Comparison of ENCODE assay signal across 31 cellular contexts in the genomic region with DNA sequence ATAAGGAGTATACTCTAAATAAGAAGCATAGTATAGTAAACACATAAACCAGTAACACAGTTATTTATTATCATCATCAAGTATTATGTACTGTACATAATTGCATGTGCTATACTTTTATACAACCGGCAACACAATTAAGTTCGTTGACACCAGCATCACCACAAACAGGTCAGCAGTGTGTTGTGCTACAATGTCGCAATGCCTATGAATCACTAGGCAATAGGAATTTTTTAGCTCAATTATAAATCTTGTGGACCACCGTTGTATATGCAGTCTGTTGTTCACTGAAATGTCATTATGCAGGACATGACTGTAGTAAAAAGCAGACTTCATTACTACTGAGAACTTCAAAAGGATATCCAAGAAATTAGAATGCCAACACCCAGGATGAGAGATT.
"Had no signal": no experiment of that assay in that cellular context is flagged by ENCODE, and none has a peak within 500 bp of the region (broad histone marks: within the 10 kb centered on the region; RNA-seq: fewer than 3 reads in every experiment).

No MANE protein-coding gene starts in this region.

- H3K36me3 ChIP-seq: adrenal gland, ascending aorta, heart left ventricle, left lung, lower lobe of right lung, neural progenitor cell, right atrium auricular region, spleen had no signal

- H3K27ac ChIP-seq: adrenal gland, ascending aorta, foreskin keratinocyte, heart left ventricle, left lung, lower lobe of right lung, neural progenitor cell, parathyroid adenoma, psoas muscle, right atrium auricular region, spleen, testis had no signal

- H3K9ac ChIP-seq: neural progenitor cell, parathyroid adenoma had no signal

- H3K9me3 ChIP-seq: adrenal gland, ascending aorta, lower lobe of right lung, psoas muscle, right atrium auricular region, testis had no signal

- DNase-seq: activated CD4-positive, alpha-beta memory T cell treated with anti-CD3 and anti-CD28 coated beads for 36 hours; activated CD4-positive, alpha-beta T cell treated with anti-CD3 and anti-CD28 coated beads, Interleukin-2, amount 10 ng/mL, durations not matched to agents 24 days and 14 days; activated CD4-positive, CD25-positive, alpha-beta regulatory T cell treated with anti-CD3 and anti-CD28 coated beads, Interleukin-2, amount 50 U/mL, for 72 hours; activated CD8-positive, alpha-beta memory T cell treated with anti-CD3 and anti-CD28 coated beads, Interleukin-2, amount 50 U/mL, for 4 hours; activated effector memory CD4-positive, alpha-beta T cell treated with anti-CD3 and anti-CD28 coated beads, Interleukin-2, amount 50 U/mL, for 16 hours; activated naive CD4-positive, alpha-beta T cell treated with anti-CD3 and anti-CD28 coated beads for 36 hours; activated naive CD8-positive, alpha-beta T cell treated with anti-CD3 and anti-CD28 coated beads for 36 hours; activated T-cell treated with anti-CD3 and anti-CD28 coated beads, Interleukin-2, amount 50 U/mL, for 1 hour; adrenal gland; caudate nucleus; dermis blood vessel endothelial cell; effector CD4-positive, alpha-beta T cell; foreskin keratinocyte; heart left ventricle; kidney glomerular epithelial cell; left lung; lower lobe of right lung; mesendoderm; natural killer cell; occipital lobe; psoas muscle; spleen; stimulated activated naive CD8-positive, alpha-beta T cell treated with anti-CD3 and anti-CD28 coated beads, Interleukin-15, Interleukin-2, amounts not matched to agents 100 U/mL and 50 U/mL, for 24 hours; T-helper 17 cell; T1000; testis; trophoblast cell had no signal

- H3K4me1 ChIP-seq: adrenal gland, ascending aorta, foreskin keratinocyte, heart left ventricle, left lung, lower lobe of right lung, neural progenitor cell, parathyroid adenoma, psoas muscle, right atrium auricular region, spleen, testis had no signal

- H3K79me2 ChIP-seq: parathyroid adenoma had no signal

- H3K27me3 ChIP-seq: adrenal gland, ascending aorta, heart left ventricle, left lung, neural progenitor cell, right atrium auricular region, testis had no signal

- H3K4me3 ChIP-seq: adrenal gland, ascending aorta, heart left ventricle, left lung, lower lobe of right lung, neural progenitor cell, psoas muscle, right atrium auricular region, spleen, testis had no signal

- H2AFZ ChIP-seq: neural progenitor cell, parathyroid adenoma had no signal

- H3K4me2 ChIP-seq: neural progenitor cell had no signal
